1 cellular context compared by ENCODE assay signal in the genomic region with DNA sequence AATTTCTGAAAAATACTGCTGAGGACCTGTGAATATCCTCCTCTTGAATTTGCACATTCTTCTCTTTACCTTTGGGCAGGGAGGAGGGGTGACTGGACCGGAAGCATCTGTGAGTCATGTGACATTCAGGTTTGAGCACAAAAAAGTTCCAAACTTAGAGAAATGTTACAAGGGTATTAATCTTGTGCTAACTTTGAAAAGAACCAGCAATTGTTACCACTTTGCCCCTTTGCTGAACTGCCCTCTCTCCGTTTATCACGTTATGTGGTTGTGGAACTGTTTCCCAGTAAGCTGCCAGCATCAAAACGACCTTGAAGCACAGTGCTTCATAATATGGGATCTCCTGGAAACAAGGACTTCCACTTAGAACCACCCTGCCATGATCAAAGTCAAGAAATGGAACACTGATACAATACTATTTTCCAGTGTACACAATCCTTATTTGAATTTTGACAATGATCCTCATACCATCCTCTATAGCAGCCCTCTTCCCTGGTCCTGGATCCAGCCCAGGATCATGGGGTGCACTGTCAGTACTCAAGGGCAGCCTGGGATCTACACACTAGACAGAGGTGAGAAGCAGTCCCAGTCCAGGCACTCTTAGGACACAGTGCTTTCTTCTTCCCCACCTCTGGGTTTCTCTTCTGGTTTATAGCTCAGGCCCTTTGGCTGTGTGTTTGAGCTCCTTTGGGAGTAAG.
TF ChIP-seq lines count a peak whose summit lies in the region.

No MANE protein-coding gene starts in this region.

TF ChIP-seq in K562, 482 proteins besides CTCF, POLR2A, EP300 and RAD21 (continued from another document):
- no peak for TF ChIP-seq ELK1 (CRISPR knock-in tag; IDR thresholded peaks at IDR 0.05)
- no peak for TF ChIP-seq SIN3B (IDR thresholded peaks at IDR 0.05; ENCODE audit: low read depth)
- TF ChIP-seq ETV1 (tag; conservative IDR thresholded peaks at IDR 0.05; ENCODE audit: low read depth), result peak; percentile 53; the same call in 1 of the 2 replicates
- no peak for TF ChIP-seq KDM5B (IDR thresholded peaks at IDR 0.05; ENCODE audit: insufficient replicate concordance, low read depth, low read length)
- TF ChIP-seq, protein P1, sequence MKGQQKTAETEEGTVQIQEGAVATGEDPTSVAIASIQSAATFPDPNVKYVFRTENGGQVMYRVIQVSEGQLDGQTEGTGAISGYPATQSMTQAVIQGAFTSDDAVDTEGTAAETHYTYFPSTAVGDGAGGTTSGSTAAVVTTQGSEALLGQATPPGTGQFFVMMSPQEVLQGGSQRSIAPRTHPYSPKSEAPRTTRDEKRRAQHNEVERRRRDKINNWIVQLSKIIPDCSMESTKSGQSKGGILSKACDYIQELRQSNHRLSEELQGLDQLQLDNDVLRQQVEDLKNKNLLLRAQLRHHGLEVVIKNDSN (CRISPR knock-in tag; IDR thresholded peaks at IDR 0.05), result peak; percentile 51; the same call in 1 of the 2 replicates
- TF ChIP-seq, protein P2, sequence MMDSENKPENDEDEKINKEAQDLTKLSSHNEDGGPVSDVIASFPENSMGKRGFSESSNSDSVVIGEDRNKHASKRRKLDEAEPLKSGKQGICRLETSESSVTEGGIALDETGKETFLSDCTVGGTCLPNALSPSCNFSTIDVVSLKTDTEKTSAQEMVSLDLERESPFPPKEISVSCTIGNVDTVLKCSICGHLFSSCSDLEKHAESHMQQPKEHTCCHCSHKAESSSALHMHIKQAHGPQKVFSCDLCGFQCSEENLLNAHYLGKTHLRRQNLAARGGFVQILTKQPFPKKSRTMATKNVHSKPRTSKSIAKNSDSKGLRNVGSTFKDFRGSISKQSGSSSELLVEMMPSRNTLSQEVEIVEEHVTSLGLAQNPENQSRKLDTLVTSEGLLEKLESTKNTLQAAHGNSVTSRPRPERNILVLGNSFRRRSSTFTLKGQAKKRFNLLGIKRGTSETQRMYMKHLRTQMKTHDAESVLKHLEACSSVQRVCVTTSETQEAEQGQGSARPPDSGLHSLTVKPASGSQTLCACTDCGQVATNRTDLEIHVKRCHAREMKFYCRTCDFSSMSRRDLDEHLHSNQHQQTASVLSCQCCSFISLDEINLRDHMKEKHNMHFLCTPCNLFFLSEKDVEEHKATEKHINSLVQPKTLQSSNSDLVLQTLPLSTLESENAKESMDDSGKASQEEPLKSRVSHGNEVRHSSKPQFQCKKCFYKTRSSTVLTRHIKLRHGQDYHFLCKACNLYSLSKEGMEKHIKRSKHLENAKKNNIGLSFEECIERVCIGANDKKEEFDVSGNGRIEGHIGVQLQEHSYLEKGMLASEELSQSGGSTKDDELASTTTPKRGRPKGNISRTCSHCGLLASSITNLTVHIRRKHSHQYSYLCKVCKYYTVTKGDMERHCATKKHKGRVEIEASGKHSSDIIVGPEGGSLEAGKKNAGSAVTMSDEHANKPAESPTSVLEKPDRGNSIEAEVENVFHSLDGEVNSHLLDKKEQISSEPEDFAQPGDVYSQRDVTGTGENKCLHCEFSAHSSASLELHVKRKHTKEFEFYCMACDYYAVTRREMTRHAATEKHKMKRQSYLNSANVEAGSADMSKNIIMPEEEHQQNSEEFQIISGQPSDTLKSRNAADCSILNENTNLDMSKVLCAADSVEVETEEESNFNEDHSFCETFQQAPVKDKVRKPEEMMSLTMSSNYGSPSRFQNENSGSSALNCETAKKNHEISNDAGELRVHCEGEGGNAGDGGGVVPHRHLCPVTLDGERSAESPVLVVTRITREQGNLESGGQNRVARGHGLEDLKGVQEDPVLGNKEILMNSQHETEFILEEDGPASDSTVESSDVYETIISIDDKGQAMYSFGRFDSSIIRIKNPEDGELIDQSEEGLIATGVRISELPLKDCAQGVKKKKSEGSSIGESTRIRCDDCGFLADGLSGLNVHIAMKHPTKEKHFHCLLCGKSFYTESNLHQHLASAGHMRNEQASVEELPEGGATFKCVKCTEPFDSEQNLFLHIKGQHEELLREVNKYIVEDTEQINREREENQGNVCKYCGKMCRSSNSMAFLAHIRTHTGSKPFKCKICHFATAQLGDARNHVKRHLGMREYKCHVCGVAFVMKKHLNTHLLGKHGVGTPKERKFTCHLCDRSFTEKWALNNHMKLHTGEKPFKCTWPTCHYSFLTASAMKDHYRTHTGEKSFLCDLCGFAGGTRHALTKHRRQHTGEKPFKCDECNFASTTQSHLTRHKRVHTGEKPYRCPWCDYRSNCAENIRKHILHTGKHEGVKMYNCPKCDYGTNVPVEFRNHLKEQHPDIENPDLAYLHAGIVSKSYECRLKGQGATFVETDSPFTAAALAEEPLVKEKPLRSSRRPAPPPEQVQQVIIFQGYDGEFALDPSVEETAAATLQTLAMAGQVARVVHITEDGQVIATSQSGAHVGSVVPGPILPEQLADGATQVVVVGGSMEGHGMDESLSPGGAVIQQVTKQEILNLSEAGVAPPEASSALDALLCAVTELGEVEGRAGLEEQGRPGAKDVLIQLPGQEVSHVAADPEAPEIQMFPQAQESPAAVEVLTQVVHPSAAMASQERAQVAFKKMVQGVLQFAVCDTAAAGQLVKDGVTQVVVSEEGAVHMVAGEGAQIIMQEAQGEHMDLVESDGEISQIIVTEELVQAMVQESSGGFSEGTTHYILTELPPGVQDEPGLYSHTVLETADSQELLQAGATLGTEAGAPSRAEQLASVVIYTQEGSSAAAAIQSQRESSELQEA (IDR thresholded peaks at IDR 0.05; ENCODE audit: low read depth), result no peak
- no peak for TF ChIP-seq CXXC5 (CRISPR knock-in tag; IDR thresholded peaks at IDR 0.05)
- TF ChIP-seq PRMT5 (CRISPR knock-in tag; IDR thresholded peaks at IDR 0.05), result no peak
- peak; percentile 93 for TF ChIP-seq TFE3 (CRISPR knock-in tag; IDR thresholded peaks at IDR 0.05)
- no peak for TF ChIP-seq JUN (IDR thresholded peaks at IDR 0.05; ENCODE audit: borderline replicate concordance, low read depth, low read length)
- TF ChIP-seq JUN (CRISPR knock-in tag; IDR thresholded peaks at IDR 0.05; ENCODE audit: borderline replicate concordance), result no peak
- TF ChIP-seq ZNF589 (CRISPR knock-in tag; IDR thresholded peaks at IDR 0.05; ENCODE audit: low read depth), result no peak
- TF ChIP-seq FOXJ3 (CRISPR knock-in tag; IDR thresholded peaks at IDR 0.05), result no peak
- TF ChIP-seq PHB2 (IDR thresholded peaks at IDR 0.05; ENCODE audit: low read depth), result no peak
- TF ChIP-seq, protein P3, sequence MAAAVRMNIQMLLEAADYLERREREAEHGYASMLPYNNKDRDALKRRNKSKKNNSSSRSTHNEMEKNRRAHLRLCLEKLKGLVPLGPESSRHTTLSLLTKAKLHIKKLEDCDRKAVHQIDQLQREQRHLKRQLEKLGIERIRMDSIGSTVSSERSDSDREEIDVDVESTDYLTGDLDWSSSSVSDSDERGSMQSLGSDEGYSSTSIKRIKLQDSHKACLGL (CRISPR knock-in tag; IDR thresholded peaks at IDR 0.05; ENCODE audit: borderline replicate concordance, poor library complexity, severe bottlenecking), result no peak
- TF ChIP-seq NR2F6 (CRISPR knock-in tag; IDR thresholded peaks at IDR 0.05), result no peak
- TF ChIP-seq ASH1L (IDR thresholded peaks at IDR 0.05; ENCODE audit: borderline replicate concordance, low read depth, partially characterized antibody), result no peak
- TF ChIP-seq, protein P4, sequence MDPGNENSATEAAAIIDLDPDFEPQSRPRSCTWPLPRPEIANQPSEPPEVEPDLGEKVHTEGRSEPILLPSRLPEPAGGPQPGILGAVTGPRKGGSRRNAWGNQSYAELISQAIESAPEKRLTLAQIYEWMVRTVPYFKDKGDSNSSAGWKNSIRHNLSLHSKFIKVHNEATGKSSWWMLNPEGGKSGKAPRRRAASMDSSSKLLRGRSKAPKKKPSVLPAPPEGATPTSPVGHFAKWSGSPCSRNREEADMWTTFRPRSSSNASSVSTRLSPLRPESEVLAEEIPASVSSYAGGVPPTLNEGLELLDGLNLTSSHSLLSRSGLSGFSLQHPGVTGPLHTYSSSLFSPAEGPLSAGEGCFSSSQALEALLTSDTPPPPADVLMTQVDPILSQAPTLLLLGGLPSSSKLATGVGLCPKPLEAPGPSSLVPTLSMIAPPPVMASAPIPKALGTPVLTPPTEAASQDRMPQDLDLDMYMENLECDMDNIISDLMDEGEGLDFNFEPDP (CRISPR knock-in tag; IDR thresholded peaks at IDR 0.05), result no peak
- TF ChIP-seq ZFPM2 (CRISPR knock-in tag; IDR thresholded peaks at IDR 0.05), result no peak
- no peak for TF ChIP-seq ZBTB9 (CRISPR knock-in tag; IDR thresholded peaks at IDR 0.05)
- TF ChIP-seq ZNF780A (CRISPR knock-in tag; IDR thresholded peaks at IDR 0.05), result no peak
- peak; percentile 39 for TF ChIP-seq FOSL1 (tag; conservative IDR thresholded peaks at IDR 0.05)
- TF ChIP-seq ESRRA (IDR thresholded peaks at IDR 0.05; ENCODE audit: borderline replicate concordance, low read depth), result peak; percentile 40; the same call in 1 of the 2 replicates
